Comparison of ENCODE assay signal across 5 cellular contexts in genomic region chr1:217066794-217067193, GRCh38.
"Had no signal": no experiment of that assay in that cellular context is flagged by ENCODE, and none has a peak within 500 bp of the region (broad histone marks: within the 10 kb centered on the region; RNA-seq: fewer than 3 reads in every experiment).

No MANE protein-coding gene starts in this region.

- ATAC-seq: HepG2, K562 had no signal

- H3K4me3 ChIP-seq: K562 had no signal

- H3K27ac ChIP-seq: HL-60 had no signal

- DNase-seq: IMR-90, KBM-7 had no signal
